ENCODE assay signal across 11 cellular contexts in genomic region chr10:11337516-11337915, GRCh38.
DNase-seq lines count a peak whose midpoint lies in the region; ATAC-seq and TF ChIP-seq lines count a peak whose summit lies in the region.
"Had no signal": no experiment of that assay in that cellular context is flagged by ENCODE, and none has a peak within 500 bp of the region (broad histone marks: within the 10 kb centered on the region; RNA-seq: fewer than 3 reads in every experiment).

No MANE protein-coding gene starts in this region.

- peaks cover 30% of the 10 kb centered on the region for H3K4me1 Mint-ChIP-seq in activated naive CD8-positive, alpha-beta T cell treated with anti-CD3 and anti-CD28 coated beads for 36 hours
- H3K4me1 Mint-ChIP-seq in neural crest cell = peaks cover 59% of the 10 kb centered on the region

- no peaks in the 10 kb centered on the region for H3K9me3 Mint-ChIP-seq in activated naive CD8-positive, alpha-beta T cell treated with anti-CD3 and anti-CD28 coated beads for 36 hours
- H3K9me3 Mint-ChIP-seq in neural crest cell = no peaks in the 10 kb centered on the region

- H3K27me3 ChIP-seq in foreskin keratinocyte = no peaks in the 10 kb centered on the region

- no peaks in the 10 kb centered on the region for H3K27me3 Mint-ChIP-seq in activated naive CD8-positive, alpha-beta T cell treated with anti-CD3 and anti-CD28 coated beads for 36 hours
- H3K27me3 Mint-ChIP-seq in neural crest cell (ENCODE audit: low read depth) = peaks cover 6% of the 10 kb centered on the region

- peaks cover 24% of the 10 kb centered on the region for H3K36me3 Mint-ChIP-seq in activated naive CD8-positive, alpha-beta T cell treated with anti-CD3 and anti-CD28 coated beads for 36 hours
- peaks cover 14% of the 10 kb centered on the region for H3K36me3 Mint-ChIP-seq in neural crest cell (ENCODE audit: low read depth)

- H3K4me3 Mint-ChIP-seq in activated naive CD8-positive, alpha-beta T cell treated with anti-CD3 and anti-CD28 coated beads for 36 hours = peak overlapping the region; percentile 38
- H3K4me3 Mint-ChIP-seq in neural crest cell = no peak overlapping the region

- ATAC-seq in HG02759 (IDR thresholded peaks at IDR 0.05; ENCODE audit: unreplicated experiment) (peak; percentile 61), HG02678 (IDR thresholded peaks at IDR 0.05; ENCODE audit: unreplicated experiment) (no peak), foreskin keratinocyte (no peak)

- peak overlapping the region; percentile 64 for H3K27ac Mint-ChIP-seq in activated naive CD8-positive, alpha-beta T cell treated with anti-CD3 and anti-CD28 coated beads for 36 hours
- peak overlapping the region; percentile 50 for H3K27ac Mint-ChIP-seq in neural crest cell (ENCODE audit: unreplicated experiment)

- no peaks in the 10 kb centered on the region for H3K4me1 ChIP-seq in foreskin keratinocyte
- H3K4me1 ChIP-seq: parathyroid adenoma had no signal

- H3K27ac ChIP-seq in foreskin keratinocyte = no peak overlapping the region
- H3K27ac ChIP-seq: parathyroid adenoma, thoracic aorta had no signal

- no peak for TF ChIP-seq CTCF in neural crest cell (conservative IDR thresholded peaks at IDR 0.05)
- TF ChIP-seq CTCF in foreskin keratinocyte (conservative IDR thresholded peaks at IDR 0.05) = no peak

- DNase-seq in GDM1 (lab: John Stamatoyannopoulos, UW) (peak; percentile 3), neural crest cell (ENCODE audit: low read depth, low spot score) (no peak), cortex of kidney (lab: John Stamatoyannopoulos, UW) (no peak), AML-193 (lab: John Stamatoyannopoulos, UW) (no peak), foreskin keratinocyte (no peak)
- peak; percentile 27 for DNase-seq in activated naive CD8-positive, alpha-beta T cell treated with anti-CD3 and anti-CD28 coated beads for 36 hours
- DNase-seq: stimulated activated CD4-positive, alpha-beta T cell treated with anti-CD3 and anti-CD28 coated beads, Interleukin-4, amount 100 ng/mL, for 4 hours had no signal

Comparison
In these comparisons a context has a peak if more than half of its experiments do, and no peak if none do; other contexts are left out.
1. DNase-seq: peak in GDM1 (single experiment) and activated naive CD8-positive, alpha-beta T cell treated with anti-CD3 and anti-CD28 coated beads for 36 hours (single experiment); none in neural crest cell (single experiment), cortex of kidney (single experiment), AML-193 (0 of 2) and foreskin keratinocyte (0 of 2).